28 cellular contexts compared by ENCODE assay signal in the genomic region with DNA sequence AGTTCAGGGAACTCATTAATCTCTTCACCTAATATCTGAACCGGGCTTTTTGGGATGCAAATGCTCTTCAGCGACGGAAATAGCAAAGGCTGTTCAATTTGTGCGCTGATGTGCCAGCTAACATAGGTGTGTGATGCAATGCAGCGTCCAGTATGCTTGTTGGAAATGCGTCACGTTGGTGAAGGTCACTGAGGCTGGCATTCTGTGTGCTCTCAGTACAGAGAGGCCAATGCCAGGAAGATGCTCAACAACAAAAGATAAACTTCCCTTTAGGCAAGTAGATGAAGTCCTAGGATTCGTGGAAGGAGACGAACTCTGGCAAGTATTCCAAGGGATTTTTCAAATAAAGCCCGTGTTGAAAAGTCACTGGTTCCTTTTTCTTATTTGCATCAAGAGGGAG.
"Had no signal": no experiment of that assay in that cellular context is flagged by ENCODE, and none has a peak within 500 bp of the region (broad histone marks: within the 10 kb centered on the region; RNA-seq: fewer than 3 reads in every experiment).

No MANE protein-coding gene starts in this region.

- H2AFZ ChIP-seq: neural progenitor cell, parathyroid adenoma had no signal

- H3K36me3 ChIP-seq: neural progenitor cell, ovary, right lobe of liver, sigmoid colon, stomach, thoracic aorta, thyroid gland, tibial nerve, upper lobe of left lung, vagina had no signal

- H3K36me3 Mint-ChIP-seq: natural killer cell; neural progenitor cell; stimulated activated effector memory CD8-positive, alpha-beta T cell treated with anti-CD3 and anti-CD28 coated beads, Interleukin-12 subunit alpha, Interleukin-12 subunit beta, amount 100 ng/mL, for 72 hours; stimulated activated naive B cell treated with anti-CD40 and anti-IgM and Interleukin-4, amounts not matched to agents 10 μg/mL and 1 μg/mL and 100 μg/mL, for 72 hours had no signal

- H3K4me3 ChIP-seq: neural progenitor cell, ovary, psoas muscle, right lobe of liver, sigmoid colon, stomach, thoracic aorta, thyroid gland, tibial nerve, upper lobe of left lung, vagina had no signal

- DNase-seq: natural killer cell; occipital lobe; ovary; posterior cingulate gyrus; psoas muscle; right cardiac atrium; right lobe of liver; sigmoid colon; small intestine; stimulated activated CD4-positive, alpha-beta T cell treated with anti-CD3 and anti-CD28 coated beads, Interleukin-15, amount 100 ng/mL, for 24 hours; stimulated activated CD4-positive, alpha-beta T cell treated with anti-CD3 and anti-CD28 coated beads, Interleukin-2, amount 100 ng/mL, for 24 hours; stimulated activated CD4-positive, alpha-beta T cell treated with anti-CD3 and anti-CD28 coated beads, Interleukin-2, amount 100 ng/mL, for 48 hours; stimulated activated CD4-positive, alpha-beta T cell treated with anti-CD3 and anti-CD28 coated beads, Interleukin-4, amount 100 ng/mL, for 24 hours; stimulated activated naive B cell treated with anti-CD40 and anti-IgM and Interleukin-4, amounts not matched to agents 10 μg/mL and 1 μg/mL and 100 μg/mL, for 72 hours; stimulated activated naive CD4-positive, alpha-beta T cell treated with Interleukin-2 at 50 U/mL for 16 hours; stomach; thyroid gland; trophoblast cell; upper lobe of left lung had no signal

- H3K79me2 ChIP-seq: parathyroid adenoma had no signal

- H3K4me1 ChIP-seq: parathyroid adenoma, psoas muscle, right lobe of liver, stomach, thyroid gland, tibial nerve, upper lobe of left lung, vagina had no signal

- H3K27ac Mint-ChIP-seq: natural killer cell; neural progenitor cell; progenitor cell of endocrine pancreas; stimulated activated effector memory CD8-positive, alpha-beta T cell treated with anti-CD3 and anti-CD28 coated beads, Interleukin-12 subunit alpha, Interleukin-12 subunit beta, amount 100 ng/mL, for 72 hours; stimulated activated naive B cell treated with anti-CD40 and anti-IgM and Interleukin-4, amounts not matched to agents 10 μg/mL and 1 μg/mL and 100 μg/mL, for 72 hours; stimulated activated naive CD8-positive, alpha-beta T cell treated with anti-CD3 and anti-CD28 coated beads, Interleukin-15, Interleukin-2, amounts not matched to agents 100 ng/mL and 50 ng/mL, for 24 hours had no signal

- H3K27ac ChIP-seq: neural progenitor cell, ovary, parathyroid adenoma, psoas muscle, right lobe of liver, sigmoid colon, stomach, thoracic aorta, thyroid gland, tibial nerve, upper lobe of left lung, vagina had no signal

- H3K4me2 ChIP-seq: neural progenitor cell had no signal

- H3K4me1 Mint-ChIP-seq: natural killer cell; stimulated activated effector memory CD8-positive, alpha-beta T cell treated with anti-CD3 and anti-CD28 coated beads, Interleukin-12 subunit alpha, Interleukin-12 subunit beta, amount 100 ng/mL, for 72 hours; stimulated activated naive B cell treated with anti-CD40 and anti-IgM and Interleukin-4, amounts not matched to agents 10 μg/mL and 1 μg/mL and 100 μg/mL, for 72 hours had no signal

- H3K9me3 Mint-ChIP-seq: natural killer cell; stimulated activated effector memory CD8-positive, alpha-beta T cell treated with anti-CD3 and anti-CD28 coated beads, Interleukin-12 subunit alpha, Interleukin-12 subunit beta, amount 100 ng/mL, for 72 hours had no signal

- H3K4me3 Mint-ChIP-seq: natural killer cell; nephron; neural progenitor cell; stimulated activated effector memory CD8-positive, alpha-beta T cell treated with anti-CD3 and anti-CD28 coated beads, Interleukin-12 subunit alpha, Interleukin-12 subunit beta, amount 100 ng/mL, for 72 hours; stimulated activated naive B cell treated with anti-CD40 and anti-IgM and Interleukin-4, amounts not matched to agents 10 μg/mL and 1 μg/mL and 100 μg/mL, for 72 hours; stimulated activated naive CD8-positive, alpha-beta T cell treated with anti-CD3 and anti-CD28 coated beads, Interleukin-15, Interleukin-2, amounts not matched to agents 100 ng/mL and 50 ng/mL, for 24 hours had no signal

- H3K27me3 ChIP-seq: neural progenitor cell, ovary, right lobe of liver, sigmoid colon, thyroid gland, tibial nerve, upper lobe of left lung, vagina had no signal

- H3K27me3 Mint-ChIP-seq: stimulated activated naive B cell treated with anti-CD40 and anti-IgM and Interleukin-4, amounts not matched to agents 10 μg/mL and 1 μg/mL and 100 μg/mL, for 72 hours had no signal

- ATAC-seq: natural killer cell; psoas muscle; right cardiac atrium; right lobe of liver; stimulated activated effector memory CD8-positive, alpha-beta T cell treated with anti-CD3 and anti-CD28 coated beads, Interleukin-12 subunit alpha, Interleukin-12 subunit beta, amount 100 ng/mL, for 72 hours; stimulated activated naive B cell treated with anti-CD40 and anti-IgM and Interleukin-4, amounts not matched to agents 10 μg/mL and 1 μg/mL and 100 μg/mL, for 72 hours had no signal
